Comparison of ENCODE assay signal across 19 cellular contexts in the genomic region with DNA sequence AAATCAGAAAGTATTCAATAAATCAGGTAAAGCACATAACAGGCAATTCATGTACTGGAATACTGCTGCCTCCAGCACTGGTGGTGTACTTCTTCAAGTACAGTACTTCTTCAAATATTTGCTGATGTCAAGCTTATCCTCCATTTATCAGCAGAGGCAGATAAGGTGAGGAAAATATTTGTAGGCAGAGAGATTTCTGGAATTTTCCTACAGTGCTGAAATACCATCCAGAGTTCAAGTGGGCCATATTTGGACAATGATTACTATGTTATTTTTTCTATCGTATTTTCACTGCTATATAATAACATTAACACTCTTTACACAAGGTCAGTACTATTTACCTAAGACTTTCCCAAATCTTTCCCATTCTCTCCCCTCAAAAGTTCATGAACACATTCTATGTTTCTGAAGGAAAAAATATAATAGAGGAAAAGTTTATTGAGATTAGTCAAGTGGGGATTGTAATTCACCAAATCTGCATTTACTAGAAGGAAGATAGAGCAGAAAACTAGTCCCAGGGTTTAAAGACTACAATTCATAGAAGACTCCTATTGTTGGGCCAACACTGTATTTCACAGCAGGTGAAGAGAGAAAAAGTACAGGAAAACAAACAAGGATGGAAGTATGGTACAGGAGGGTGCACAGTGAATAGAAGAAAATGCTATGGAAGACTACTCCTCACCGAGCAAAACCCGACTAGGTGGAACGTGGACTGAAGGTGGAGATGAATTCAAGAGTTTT.
DNase-seq lines count a peak whose midpoint lies in the region; ATAC-seq, FAIRE-seq and TF ChIP-seq lines count a peak whose summit lies in the region.
"Had no signal": no experiment of that assay in that cellular context is flagged by ENCODE, and none has a peak within 500 bp of the region (broad histone marks: within the 10 kb centered on the region; RNA-seq: fewer than 3 reads in every experiment).

No MANE protein-coding gene starts in this region.

- H3K79me1 ChIP-seq in H9 (ENCODE audit: insufficient read depth, low read depth, low read length, poor library complexity, severe bottlenecking) = no peaks in the 10 kb centered on the region

- no peak overlapping the region for H3K18ac ChIP-seq in H9 (ENCODE audit: insufficient read length, low read depth, low read length)

- WGBS in H9 (ENCODE audit: extremely low coverage, insufficient read length, low lambda C conversion rate) = no CpG with 5 or more reads among the region's 4 CpGs

- H3K23me2 ChIP-seq in H9 (ENCODE audit: insufficient read length, low read depth, low read length, poor library complexity, severe bottlenecking) = no peaks in the 10 kb centered on the region

- H3K27ac ChIP-seq in H9 (ENCODE audit: insufficient read length, low read depth, low read length) = peak overlapping the region; percentile 99
- peak overlapping the region; percentile 3 for H3K27ac ChIP-seq in iPS-18a (ENCODE audit: low read length)

- no peak overlapping the region for H3K23ac ChIP-seq in H9 (ENCODE audit: insufficient read length, low read depth, low read length)

- no peak overlapping the region for H3K56ac ChIP-seq in H9 (ENCODE audit: insufficient read length, low read depth, low read length)

- H2AFZ ChIP-seq in H9 (ENCODE audit: low read length) = no peak overlapping the region

- no peak overlapping the region for H3K4ac ChIP-seq in H9 (ENCODE audit: low read depth, low read length)

- no peak overlapping the region for H2BK5ac ChIP-seq in H9 (ENCODE audit: insufficient read length, low read length)

- peaks cover 22 to 29% (median 22%) of the 10 kb centered on the region in 3 experiments for H3K36me3 Mint-ChIP-seq in H9 (ENCODE audit: insufficient read depth in 1 of 3, low read depth in 3 of 3)
- H3K36me3 Mint-ChIP-seq: CD4-positive, CD25-positive, alpha-beta regulatory T cell had no signal

- DNase-seq in H9 (no peak), amniotic epithelial cell (ENCODE audit: low read depth) (peak; percentile 91), renal cortical epithelial cell (ENCODE audit: low read depth) (peak; percentile 22), D721Med (ENCODE audit: insufficient read length, low spot score) (no peak), NCI-H1930 (lab: John Stamatoyannopoulos, UW) (no peak), AG20443 (ENCODE audit: low spot score) (no peak)
- DNase-seq: amygdala; CD4-positive, CD25-positive, alpha-beta regulatory T cell; effector CD4-positive, alpha-beta T cell; GDM1; NCI-H2029; NCI-H748 treated with DMSO at 0.1 percent for 48 hours; stimulated activated CD4-positive, alpha-beta T cell treated with anti-CD3 and anti-CD28 coated beads, Interleukin-2, amount 100 ng/mL, for 48 hours; upper lobe of left lung had no signal

- TF ChIP-seq CTCF in H9 (conservative IDR thresholded peaks at IDR 0.05) (no peak), D721Med (IDR thresholded peaks at IDR 0.05; ENCODE audit: insufficient read depth, missing control alignments) (no peak)

- H3K27ac Mint-ChIP-seq in H9 = peak overlapping the region; percentile 35 to 100 (median 100)
- H3K27ac Mint-ChIP-seq: CD4-positive, CD25-positive, alpha-beta regulatory T cell had no signal

- H2BK15ac ChIP-seq in H9 (ENCODE audit: low read depth, low read length) = no peak overlapping the region

- H2BK12ac ChIP-seq in H9 (ENCODE audit: insufficient read length, low read depth, low read length) = no peak overlapping the region

- no peak overlapping the region for H3T11ph ChIP-seq in H9 (ENCODE audit: low read length)

- H3K4me3 Mint-ChIP-seq in H9 = no peak overlapping the region
- H3K4me3 Mint-ChIP-seq: CD4-positive, CD25-positive, alpha-beta regulatory T cell had no signal

- peaks cover 54 to 59% of the 10 kb centered on the region in 2 experiments for H3K4me1 Mint-ChIP-seq in H9
- H3K4me1 Mint-ChIP-seq: CD4-positive, CD25-positive, alpha-beta regulatory T cell had no signal

- H3K4me1 ChIP-seq in H9 (ENCODE audit: insufficient read depth, low read length) = peaks cover 10% of the 10 kb centered on the region; the same call in 1 of the 2 replicates
- H3K4me1 ChIP-seq in iPS-18a (ENCODE audit: control insufficient read depth, low read depth, low read length) = peaks cover 50% of the 10 kb centered on the region

- FAIRE-seq in D721Med (lab: Jason Lieb, UNC) = no peak
- FAIRE-seq: frontal cortex, GM18507, islet of Langerhans had no signal

- H3K14ac ChIP-seq in H9 (ENCODE audit: insufficient read depth, low read length) = no peak overlapping the region

- H2AK5ac ChIP-seq in H9 (ENCODE audit: insufficient read length, low read length) = no peak overlapping the region

- no peak overlapping the region for H4K91ac ChIP-seq in H9 (ENCODE audit: insufficient read length, low read depth, low read length)

- no peak overlapping the region for H4K8ac ChIP-seq in H9 (replicated peaks; ENCODE audit: insufficient read length, low read depth, low read length)

- H3K4me3 ChIP-seq in iPS-18a (ENCODE audit: low read length) = no peak overlapping the region
- H3K4me3 ChIP-seq: upper lobe of left lung had no signal

- H3K27me3 Mint-ChIP-seq in H9 (ENCODE audit: low read depth) = no peaks in the 10 kb centered on the region
- H3K27me3 Mint-ChIP-seq: CD4-positive, CD25-positive, alpha-beta regulatory T cell had no signal

- H3K4me2 ChIP-seq in H9 (ENCODE audit: insufficient read depth, insufficient read length, low read length) = no peak overlapping the region

- H3K9me3 Mint-ChIP-seq in H9 = peaks cover 0 to 8% of the 10 kb centered on the region in 2 experiments; a peak in 3 of 5 replicates

- H3K79me2 ChIP-seq in H9 (ENCODE audit: insufficient read depth, low read length) = no peaks in the 10 kb centered on the region

- H3K36me3 ChIP-seq in iPS-18a (ENCODE audit: control insufficient read depth, low read depth, low read length) = no peaks in the 10 kb centered on the region

- no peaks in the 10 kb centered on the region for H3K27me3 ChIP-seq in H9 (ENCODE audit: insufficient read depth, low read length)
- H3K27me3 ChIP-seq in iPS-18a (ENCODE audit: control insufficient read depth, insufficient read depth, low read length) = no peaks in the 10 kb centered on the region
- H3K27me3 ChIP-seq: upper lobe of left lung had no signal

- H4K20me1 ChIP-seq in H9 (ENCODE audit: control insufficient read depth, insufficient read depth, insufficient read length) = no peaks in the 10 kb centered on the region

- H2BK120ac ChIP-seq in H9 (ENCODE audit: low read depth, low read length, poor library complexity, severe bottlenecking) = no peak overlapping the region

- no peak overlapping the region for H2BK20ac ChIP-seq in H9 (ENCODE audit: low read depth, low read length, poor library complexity, severe bottlenecking)

- H3K9ac ChIP-seq in H9 (ENCODE audit: extremely low read depth, insufficient read length, low read length) (no peak overlapping the region), iPS-18a (ENCODE audit: low read length) (no peak overlapping the region)

- H3K9me3 ChIP-seq in H9 (ENCODE audit: control insufficient read depth, low read depth, low read length) (peaks cover 5% of the 10 kb centered on the region), iPS-18a (ENCODE audit: control insufficient read depth, low read depth, low read length) (no peaks in the 10 kb centered on the region)
- H3K9me3 ChIP-seq: upper lobe of left lung had no signal

- no peak overlapping the region for H4K5ac ChIP-seq in H9 (ENCODE audit: insufficient read length, low read depth, low read length)

- ATAC-seq in HG03442 (IDR thresholded peaks at IDR 0.05; ENCODE audit: unreplicated experiment) = no peak

Comparison
In these comparisons a context has a peak if more than half of its experiments do, and no peak if none do; other contexts are left out.
1. DNase-seq: peak in amniotic epithelial cell (single experiment) and renal cortical epithelial cell (single experiment); none in H9 (single experiment), D721Med (single experiment), NCI-H1930 (0 of 2) and AG20443 (single experiment).